In genomic region chr11:567629-568258, GRCh38 we compare ENCODE assay signal across 1 cellular context.
A peak's percentile ranks its signal among the peaks of the same experiment; 100 is the strongest.
TF ChIP-seq lines count a peak whose summit lies in the region.

No MANE protein-coding gene starts in this region.

TF ChIP-seq in HepG2, 621 proteins besides CTCF, POLR2A, EP300 and RAD21 (continues in another document):
- TF ChIP-seq ZNF180 (CRISPR knock-in tag; IDR thresholded peaks at IDR 0.05; ENCODE audit: borderline replicate concordance, low read depth) = no peak
- no peak for TF ChIP-seq ZNF747 (CRISPR knock-in tag; IDR thresholded peaks at IDR 0.05; ENCODE audit: borderline replicate concordance)
- TF ChIP-seq, protein P1, sequence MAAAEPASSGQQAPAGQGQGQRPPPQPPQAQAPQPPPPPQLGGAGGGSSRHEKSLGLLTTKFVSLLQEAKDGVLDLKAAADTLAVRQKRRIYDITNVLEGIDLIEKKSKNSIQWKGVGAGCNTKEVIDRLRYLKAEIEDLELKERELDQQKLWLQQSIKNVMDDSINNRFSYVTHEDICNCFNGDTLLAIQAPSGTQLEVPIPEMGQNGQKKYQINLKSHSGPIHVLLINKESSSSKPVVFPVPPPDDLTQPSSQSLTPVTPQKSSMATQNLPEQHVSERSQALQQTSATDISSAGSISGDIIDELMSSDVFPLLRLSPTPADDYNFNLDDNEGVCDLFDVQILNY (CRISPR knock-in tag; conservative IDR thresholded peaks at IDR 0.05) = no peak
- no peak for TF ChIP-seq KDM5A (IDR thresholded peaks at IDR 0.05; ENCODE audit: borderline replicate concordance, low read length)
- no peak for TF ChIP-seq HOXA9 (CRISPR knock-in tag; IDR thresholded peaks at IDR 0.05; ENCODE audit: borderline replicate concordance)
- no peak for TF ChIP-seq PRDM4 (CRISPR knock-in tag; IDR thresholded peaks at IDR 0.05; ENCODE audit: borderline replicate concordance)
- peak; percentile 38 for TF ChIP-seq ZNF564 (CRISPR knock-in tag; IDR thresholded peaks at IDR 0.05)
- TF ChIP-seq, protein P2, sequence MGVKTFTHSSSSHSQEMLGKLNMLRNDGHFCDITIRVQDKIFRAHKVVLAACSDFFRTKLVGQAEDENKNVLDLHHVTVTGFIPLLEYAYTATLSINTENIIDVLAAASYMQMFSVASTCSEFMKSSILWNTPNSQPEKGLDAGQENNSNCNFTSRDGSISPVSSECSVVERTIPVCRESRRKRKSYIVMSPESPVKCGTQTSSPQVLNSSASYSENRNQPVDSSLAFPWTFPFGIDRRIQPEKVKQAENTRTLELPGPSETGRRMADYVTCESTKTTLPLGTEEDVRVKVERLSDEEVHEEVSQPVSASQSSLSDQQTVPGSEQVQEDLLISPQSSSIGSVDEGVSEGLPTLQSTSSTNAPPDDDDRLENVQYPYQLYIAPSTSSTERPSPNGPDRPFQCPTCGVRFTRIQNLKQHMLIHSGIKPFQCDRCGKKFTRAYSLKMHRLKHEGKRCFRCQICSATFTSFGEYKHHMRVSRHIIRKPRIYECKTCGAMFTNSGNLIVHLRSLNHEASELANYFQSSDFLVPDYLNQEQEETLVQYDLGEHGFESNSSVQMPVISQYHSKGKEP (CRISPR knock-in tag; IDR thresholded peaks at IDR 0.05) = no peak
- no peak for TF ChIP-seq DNMT1 (CRISPR knock-in tag; IDR thresholded peaks at IDR 0.05)
- TF ChIP-seq ZNF234 (CRISPR knock-in tag; conservative IDR thresholded peaks at IDR 0.05) = no peak
- TF ChIP-seq, protein P3, sequence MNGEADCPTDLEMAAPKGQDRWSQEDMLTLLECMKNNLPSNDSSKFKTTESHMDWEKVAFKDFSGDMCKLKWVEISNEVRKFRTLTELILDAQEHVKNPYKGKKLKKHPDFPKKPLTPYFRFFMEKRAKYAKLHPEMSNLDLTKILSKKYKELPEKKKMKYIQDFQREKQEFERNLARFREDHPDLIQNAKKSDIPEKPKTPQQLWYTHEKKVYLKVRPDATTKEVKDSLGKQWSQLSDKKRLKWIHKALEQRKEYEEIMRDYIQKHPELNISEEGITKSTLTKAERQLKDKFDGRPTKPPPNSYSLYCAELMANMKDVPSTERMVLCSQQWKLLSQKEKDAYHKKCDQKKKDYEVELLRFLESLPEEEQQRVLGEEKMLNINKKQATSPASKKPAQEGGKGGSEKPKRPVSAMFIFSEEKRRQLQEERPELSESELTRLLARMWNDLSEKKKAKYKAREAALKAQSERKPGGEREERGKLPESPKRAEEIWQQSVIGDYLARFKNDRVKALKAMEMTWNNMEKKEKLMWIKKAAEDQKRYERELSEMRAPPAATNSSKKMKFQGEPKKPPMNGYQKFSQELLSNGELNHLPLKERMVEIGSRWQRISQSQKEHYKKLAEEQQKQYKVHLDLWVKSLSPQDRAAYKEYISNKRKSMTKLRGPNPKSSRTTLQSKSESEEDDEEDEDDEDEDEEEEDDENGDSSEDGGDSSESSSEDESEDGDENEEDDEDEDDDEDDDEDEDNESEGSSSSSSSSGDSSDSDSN (CRISPR knock-in tag; IDR thresholded peaks at IDR 0.05) = peak; percentile 27; the same call in 1 of the 2 replicates
- TF ChIP-seq, protein P4, sequence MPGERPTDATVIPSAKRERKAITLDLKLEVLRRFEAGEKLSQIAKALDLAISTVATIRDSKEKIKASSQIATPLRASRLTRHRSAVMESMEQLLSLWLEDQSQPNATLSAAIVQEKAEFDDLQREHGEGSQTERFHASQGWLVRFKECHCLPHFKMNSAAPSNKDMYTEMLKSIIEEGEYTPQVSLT (CRISPR knock-in tag; IDR thresholded peaks at IDR 0.05; ENCODE audit: borderline replicate concordance, low read depth) = no peak
- TF ChIP-seq HOXA7 (CRISPR knock-in tag; IDR thresholded peaks at IDR 0.05) = no peak
- TF ChIP-seq PHF8 (CRISPR knock-in tag; IDR thresholded peaks at IDR 0.05) = peak; percentile 51
- TF ChIP-seq POLR2G (IDR thresholded peaks at IDR 0.05; ENCODE audit: low read depth, low read length) = 0 out of 2 replicates have a peak, but pooled peaks have one; percentile 7
- TF ChIP-seq ZNF678 (CRISPR knock-in tag; IDR thresholded peaks at IDR 0.05) = no peak
- TF ChIP-seq SNAPC2 (CRISPR knock-in tag; IDR thresholded peaks at IDR 0.05) = no peak
- no peak for TF ChIP-seq XBP1 (CRISPR knock-in tag; IDR thresholded peaks at IDR 0.05)
- TF ChIP-seq, protein P5, sequence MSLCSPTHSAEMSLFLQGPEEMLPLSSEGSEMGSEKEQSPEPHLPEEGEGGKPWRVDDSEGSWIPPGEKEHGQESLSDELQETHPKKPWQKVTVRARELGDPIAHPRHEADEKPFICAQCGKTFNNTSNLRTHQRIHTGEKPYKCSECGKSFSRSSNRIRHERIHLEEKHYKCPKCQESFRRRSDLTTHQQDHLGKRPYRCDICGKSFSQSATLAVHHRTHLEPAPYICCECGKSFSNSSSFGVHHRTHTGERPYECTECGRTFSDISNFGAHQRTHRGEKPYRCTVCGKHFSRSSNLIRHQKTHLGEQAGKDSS (CRISPR knock-in tag; IDR thresholded peaks at IDR 0.05; ENCODE audit: borderline replicate concordance, low read depth) = no peak
- no peak; the same call in 1 of the 2 replicates for TF ChIP-seq E2F2 (CRISPR knock-in tag; IDR thresholded peaks at IDR 0.05; ENCODE audit: borderline replicate concordance)
- TF ChIP-seq SMARCC2 (IDR thresholded peaks at IDR 0.05) = no peak
- TF ChIP-seq MIER3 (CRISPR knock-in tag; IDR thresholded peaks at IDR 0.05; ENCODE audit: borderline replicate concordance) = 0 out of 2 replicates have a peak, but pooled peaks have one; percentile 23
- no peak for TF ChIP-seq ARNT (IDR thresholded peaks at IDR 0.05)
- TF ChIP-seq HBP1 (CRISPR knock-in tag; IDR thresholded peaks at IDR 0.05; ENCODE audit: low read depth) = peak; percentile 51; the same call in 1 of the 2 replicates
- no peak for TF ChIP-seq ZNF292 (CRISPR knock-in tag; IDR thresholded peaks at IDR 0.05; ENCODE audit: borderline replicate concordance, low read depth)
- no peak for TF ChIP-seq TCF12 (IDR thresholded peaks at IDR 0.05)
- no peak for TF ChIP-seq TCF12 (CRISPR knock-in tag; IDR thresholded peaks at IDR 0.05)
- no peak for TF ChIP-seq ZNF772 (CRISPR knock-in tag; IDR thresholded peaks at IDR 0.05)
- no peak for TF ChIP-seq TAF15 (IDR thresholded peaks at IDR 0.05; ENCODE audit: low read depth, low read length, poor library complexity, severe bottlenecking)
- TF ChIP-seq NAIF1 (CRISPR knock-in tag; IDR thresholded peaks at IDR 0.05; ENCODE audit: borderline replicate concordance) = no peak
- no peak for TF ChIP-seq MTA3 (CRISPR knock-in tag; IDR thresholded peaks at IDR 0.05)
- peak; percentile 38; the same call in 1 of the 2 replicates for TF ChIP-seq KDM2A (CRISPR knock-in tag; IDR thresholded peaks at IDR 0.05; ENCODE audit: borderline replicate concordance, low read depth)
- TF ChIP-seq, protein P6, sequence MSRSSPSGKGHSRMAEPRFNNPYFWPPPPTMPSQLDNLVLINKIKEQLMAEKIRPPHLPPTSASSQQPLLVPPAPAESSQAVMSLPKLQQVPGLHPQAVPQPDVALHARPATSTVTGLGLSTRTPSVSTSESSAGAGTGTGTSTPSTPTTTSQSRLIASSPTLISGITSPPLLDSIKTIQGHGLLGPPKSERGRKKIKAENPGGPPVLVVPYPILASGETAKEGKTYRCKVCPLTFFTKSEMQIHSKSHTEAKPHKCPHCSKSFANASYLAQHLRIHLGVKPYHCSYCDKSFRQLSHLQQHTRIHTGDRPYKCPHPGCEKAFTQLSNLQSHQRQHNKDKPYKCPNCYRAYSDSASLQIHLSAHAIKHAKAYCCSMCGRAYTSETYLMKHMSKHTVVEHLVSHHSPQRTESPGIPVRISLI (CRISPR knock-in tag; IDR thresholded peaks at IDR 0.05; ENCODE audit: borderline replicate concordance) = no peak
- peak; percentile 34 for TF ChIP-seq SAP130 (CRISPR knock-in tag; IDR thresholded peaks at IDR 0.05; ENCODE audit: low read depth)
- no peak for TF ChIP-seq ZNF563 (CRISPR knock-in tag; IDR thresholded peaks at IDR 0.05)
- TF ChIP-seq CBX1 (IDR thresholded peaks at IDR 0.05; ENCODE audit: low read depth) = no peak
- no peak for TF ChIP-seq FOXK2 (IDR thresholded peaks at IDR 0.05)
- TF ChIP-seq, protein P7, sequence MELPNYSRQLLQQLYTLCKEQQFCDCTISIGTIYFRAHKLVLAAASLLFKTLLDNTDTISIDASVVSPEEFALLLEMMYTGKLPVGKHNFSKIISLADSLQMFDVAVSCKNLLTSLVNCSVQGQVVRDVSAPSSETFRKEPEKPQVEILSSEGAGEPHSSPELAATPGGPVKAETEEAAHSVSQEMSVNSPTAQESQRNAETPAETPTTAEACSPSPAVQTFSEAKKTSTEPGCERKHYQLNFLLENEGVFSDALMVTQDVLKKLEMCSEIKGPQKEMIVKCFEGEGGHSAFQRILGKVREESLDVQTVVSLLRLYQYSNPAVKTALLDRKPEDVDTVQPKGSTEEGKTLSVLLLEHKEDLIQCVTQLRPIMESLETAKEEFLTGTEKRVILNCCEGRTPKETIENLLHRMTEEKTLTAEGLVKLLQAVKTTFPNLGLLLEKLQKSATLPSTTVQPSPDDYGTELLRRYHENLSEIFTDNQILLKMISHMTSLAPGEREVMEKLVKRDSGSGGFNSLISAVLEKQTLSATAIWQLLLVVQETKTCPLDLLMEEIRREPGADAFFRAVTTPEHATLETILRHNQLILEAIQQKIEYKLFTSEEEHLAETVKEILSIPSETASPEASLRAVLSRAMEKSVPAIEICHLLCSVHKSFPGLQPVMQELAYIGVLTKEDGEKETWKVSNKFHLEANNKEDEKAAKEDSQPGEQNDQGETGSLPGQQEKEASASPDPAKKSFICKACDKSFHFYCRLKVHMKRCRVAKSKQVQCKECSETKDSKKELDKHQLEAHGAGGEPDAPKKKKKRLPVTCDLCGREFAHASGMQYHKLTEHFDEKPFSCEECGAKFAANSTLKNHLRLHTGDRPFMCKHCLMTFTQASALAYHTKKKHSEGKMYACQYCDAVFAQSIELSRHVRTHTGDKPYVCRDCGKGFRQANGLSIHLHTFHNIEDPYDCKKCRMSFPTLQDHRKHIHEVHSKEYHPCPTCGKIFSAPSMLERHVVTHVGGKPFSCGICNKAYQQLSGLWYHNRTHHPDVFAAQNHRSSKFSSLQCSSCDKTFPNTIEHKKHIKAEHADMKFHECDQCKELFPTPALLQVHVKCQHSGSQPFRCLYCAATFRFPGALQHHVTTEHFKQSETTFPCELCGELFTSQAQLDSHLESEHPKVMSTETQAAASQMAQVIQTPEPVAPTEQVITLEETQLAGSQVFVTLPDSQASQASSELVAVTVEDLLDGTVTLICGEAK (IDR thresholded peaks at IDR 0.05) = no peak
- TF ChIP-seq, protein P7 (CRISPR knock-in tag; IDR thresholded peaks at IDR 0.05) = peak; percentile 34; the same call in 1 of the 2 replicates
